Comparison of ENCODE assay signal across 8 cellular contexts in genomic region chr2:215982465-215982875, GRCh38. TPM values are rescaled to one million over a fixed set of nuclear protein-coding genes. Genes with fewer than 3 reads are reported as not detected.
DNase-seq lines count a peak whose midpoint lies in the region; ATAC-seq and TF ChIP-seq lines count a peak whose summit lies in the region.

No MANE protein-coding gene starts in this region.

- H3K27me3 ChIP-seq in smooth muscle cell (ENCODE audit: low read depth) = no peaks in the 10 kb centered on the region

- H2AFZ ChIP-seq in smooth muscle cell (ENCODE audit: low read depth) = no peak overlapping the region

- no peaks in the 10 kb centered on the region for H4K20me1 ChIP-seq in smooth muscle cell (ENCODE audit: low read depth)

- H3K4me3 Mint-ChIP-seq in activated naive CD4-positive, alpha-beta T cell treated with anti-CD3 and anti-CD28 coated beads, Interleukin-2, amount 10 ng/mL, durations not matched to agents 7 days and 5 days = no peak overlapping the region
- no peak overlapping the region for H3K4me3 Mint-ChIP-seq in activated T-cell treated with anti-CD3 and anti-CD28 coated beads, Interleukin-2, amount 50 U/mL, for 72 hours

- no peak overlapping the region for H3K9ac ChIP-seq in smooth muscle cell (ENCODE audit: low read depth)

- WGBS in smooth muscle cell (ENCODE audit: low lambda C conversion rate) = 87% methylated on average over 6 of the region's 6 CpGs

- H3K27me3 Mint-ChIP-seq in activated naive CD4-positive, alpha-beta T cell treated with anti-CD3 and anti-CD28 coated beads, Interleukin-2, amount 10 ng/mL, durations not matched to agents 7 days and 5 days = no peaks in the 10 kb centered on the region
- H3K27me3 Mint-ChIP-seq in activated T-cell treated with anti-CD3 and anti-CD28 coated beads, Interleukin-2, amount 50 U/mL, for 72 hours (ENCODE audit: low read depth) = no peaks in the 10 kb centered on the region

- DNase-seq in activated naive CD4-positive, alpha-beta T cell treated with Interleukin-2 at 50 U/mL for 16 hours = peak; percentile 45
- no peak for DNase-seq in activated naive CD4-positive, alpha-beta T cell treated with anti-CD3 and anti-CD28 coated beads, Interleukin-2, amount 10 ng/mL, durations not matched to agents 7 days and 5 days
- DNase-seq in activated T-cell treated with anti-CD3 and anti-CD28 coated beads, Interleukin-2, amount 50 U/mL, for 72 hours = peak; percentile 53 to 66
- DNase-seq in smooth muscle cell (lab: John Stamatoyannopoulos, UW; ENCODE audit: unreplicated experiment) (no peak), SKM-1 (lab: John Stamatoyannopoulos, UW; ENCODE audit: unreplicated experiment) (no peak), NCI-H1694 (lab: John Stamatoyannopoulos, UW) (no peak)

- peaks cover 24% of the 10 kb centered on the region for H3K36me3 Mint-ChIP-seq in activated naive CD4-positive, alpha-beta T cell treated with anti-CD3 and anti-CD28 coated beads, Interleukin-2, amount 10 ng/mL, durations not matched to agents 7 days and 5 days
- H3K36me3 Mint-ChIP-seq in activated T-cell treated with anti-CD3 and anti-CD28 coated beads, Interleukin-2, amount 50 U/mL, for 72 hours (ENCODE audit: insufficient read depth in 2 of 2) = peaks cover 16 to 20% of the 10 kb centered on the region in 2 donors

- H3K27ac Mint-ChIP-seq in activated naive CD4-positive, alpha-beta T cell treated with anti-CD3 and anti-CD28 coated beads, Interleukin-2, amount 10 ng/mL, durations not matched to agents 7 days and 5 days = no peak overlapping the region
- H3K27ac Mint-ChIP-seq in activated T-cell treated with anti-CD3 and anti-CD28 coated beads, Interleukin-2, amount 50 U/mL, for 72 hours = peak overlapping the region; percentile 54

- H3F3A ChIP-seq in smooth muscle cell (ENCODE audit: low read depth) = no peaks in the 10 kb centered on the region

- no peak overlapping the region for H3K4me2 ChIP-seq in smooth muscle cell

- ATAC-seq in HG03095 (IDR thresholded peaks at IDR 0.05; ENCODE audit: unreplicated experiment) (peak; percentile 54), HG02973 (IDR thresholded peaks at IDR 0.05; ENCODE audit: unreplicated experiment) (no peak)
- peak; percentile 93 to 94 for ATAC-seq in activated T-cell treated with anti-CD3 and anti-CD28 coated beads, Interleukin-2, amount 50 U/mL, for 72 hours (replicated peaks in 1 of 2)

- H3K79me2 ChIP-seq in smooth muscle cell (ENCODE audit: low read depth) = no peaks in the 10 kb centered on the region

- H3K4me3 ChIP-seq in smooth muscle cell = no peak overlapping the region

- no peaks in the 10 kb centered on the region for H3K36me3 ChIP-seq in smooth muscle cell (ENCODE audit: low read depth)

- H3K4me1 Mint-ChIP-seq in activated naive CD4-positive, alpha-beta T cell treated with anti-CD3 and anti-CD28 coated beads, Interleukin-2, amount 10 ng/mL, durations not matched to agents 7 days and 5 days = peaks cover 20% of the 10 kb centered on the region
- peaks cover 40% of the 10 kb centered on the region for H3K4me1 Mint-ChIP-seq in activated T-cell treated with anti-CD3 and anti-CD28 coated beads, Interleukin-2, amount 50 U/mL, for 72 hours (ENCODE audit: low read depth)

- H3K9me3 ChIP-seq in smooth muscle cell (replicated peaks; ENCODE audit: low read depth) = no peaks in the 10 kb centered on the region

- TF ChIP-seq CTCF in smooth muscle cell (IDR thresholded peaks at IDR 0.05; ENCODE audit: borderline replicate concordance, insufficient read depth, poor library complexity, severe bottlenecking) = no peak

- peaks cover 13% of the 10 kb centered on the region for H3K9me3 Mint-ChIP-seq in activated naive CD4-positive, alpha-beta T cell treated with anti-CD3 and anti-CD28 coated beads, Interleukin-2, amount 10 ng/mL, durations not matched to agents 7 days and 5 days
- peaks cover 4 to 6% of the 10 kb centered on the region in 2 donors for H3K9me3 Mint-ChIP-seq in activated T-cell treated with anti-CD3 and anti-CD28 coated beads, Interleukin-2, amount 50 U/mL, for 72 hours

- H3K4me1 ChIP-seq in smooth muscle cell (ENCODE audit: low read depth) = no peaks in the 10 kb centered on the region

- H3K27ac ChIP-seq in smooth muscle cell (ENCODE audit: low read depth) = peak overlapping the region; percentile 45

- CTCF ChIA-PET in activated naive CD4-positive, alpha-beta T cell treated with anti-CD3 and anti-CD28 coated beads, Interleukin-2, amount 10 ng/mL, durations not matched to agents 7 days and 5 days (lab: Charles Lee) = no interaction called here

RNA-seq across cellular contexts. Expression of gene MREG, which starts 30.9 kb away (rescaled TPM):
- 10 to 100 TPM in 1 of 2 donors, 1 to 10 TPM in 1; 9.0 to 10.8 TPM for total RNA-seq in activated T-cell treated with anti-CD3 and anti-CD28 coated beads, Interleukin-2, amount 50 U/mL, for 72 hours
- total RNA-seq in smooth muscle cell = 5.5 and 5.7 TPM in 2 replicates
- 1.8 and 2.3 TPM in 2 replicates for polyA plus RNA-seq in smooth muscle cell

Comparison
In these comparisons a context has a peak if more than half of its experiments do, and no peak if none do; other contexts are left out.
1. DNase-seq: peak in activated naive CD4-positive, alpha-beta T cell treated with Interleukin-2 at 50 U/mL for 16 hours (single experiment) and activated T-cell treated with anti-CD3 and anti-CD28 coated beads, Interleukin-2, amount 50 U/mL, for 72 hours (2 of 2); none in activated naive CD4-positive, alpha-beta T cell treated with anti-CD3 and anti-CD28 coated beads, Interleukin-2, amount 10 ng/mL, durations not matched to agents 7 days and 5 days (single experiment), smooth muscle cell (single experiment), SKM-1 (single experiment) and NCI-H1694 (single experiment).